ENCODE assay signal across 1 cellular context in genomic region chr13:99282264-99283231, GRCh38.
TF ChIP-seq lines count a peak whose summit lies in the region.

No MANE protein-coding gene starts in this region.

TF ChIP-seq in GM12878, 131 proteins besides CTCF, POLR2A, EP300 and RAD21 (continued from another document and continues in another):
- TF ChIP-seq CEBPZ (IDR thresholded peaks at IDR 0.05; ENCODE audit: low read depth, low read length) (no peak), ZSCAN29 (IDR thresholded peaks at IDR 0.05) (no peak), TCF7 (IDR thresholded peaks at IDR 0.05; ENCODE audit: borderline replicate concordance) (peak; percentile 75; the same call in 1 of the 2 replicates), USF1 (IDR thresholded peaks at IDR 0.05; ENCODE audit: borderline replicate concordance, extremely low read length, insufficient read depth, low read depth, low read length) (no peak), ZNF687 (IDR thresholded peaks at IDR 0.05) (no peak), REST (IDR thresholded peaks at IDR 0.05; ENCODE audit: low read depth, low read length) (no peak), RUNX3 (IDR thresholded peaks at IDR 0.05; ENCODE audit: low read length) (peak; percentile 81), KDM1A (IDR thresholded peaks at IDR 0.05; ENCODE audit: borderline replicate concordance) (no peak), ETV6 (conservative IDR thresholded peaks at IDR 0.05 in 1 of 2, IDR thresholded peaks at IDR 0.05 in 1 of 2; ENCODE audit: borderline replicate concordance in 1 of 2, low read depth in 1 of 2) (no peak; a peak in 1 of 4 replicates), YY1 (IDR thresholded peaks at IDR 0.05; ENCODE audit: low read depth, low read length) (no peak), CEBPB (IDR thresholded peaks at IDR 0.05; ENCODE audit: borderline replicate concordance in 1 of 2, low read depth in 2 of 2, low read length in 2 of 2) (0 out of 4 replicates have a peak, but pooled peaks of 1 of the 2 experiments have one; percentile 37), WRNIP1 (IDR thresholded peaks at IDR 0.05; ENCODE audit: borderline replicate concordance, low read depth, low read length) (no peak), MXI1 (IDR thresholded peaks at IDR 0.05; ENCODE audit: low read depth, low read length) (0 out of 2 replicates have a peak, but pooled peaks have one; percentile 5), NR2C1 (IDR thresholded peaks at IDR 0.05) (no peak), ZBTB33 (IDR thresholded peaks at IDR 0.05) (no peak), POLR2AphosphoS5 (IDR thresholded peaks at IDR 0.05; ENCODE audit: low read length) (no peak; the same call in 1 of the 2 replicates), SRF (IDR thresholded peaks at IDR 0.05; ENCODE audit: low read depth in 2 of 2, low read length in 2 of 2) (no peak), RBBP5 (conservative IDR thresholded peaks at IDR 0.05) (no peak), ATF2 (IDR thresholded peaks at IDR 0.05; ENCODE audit: low read length) (peak; percentile 92), MEF2A (IDR thresholded peaks at IDR 0.05; ENCODE audit: insufficient read depth, low read depth, low read length) (peak; percentile 95), ATF7 (IDR thresholded peaks at IDR 0.05; ENCODE audit: low read depth) (no peak; the same call in 1 of the 2 replicates), BCLAF1 (IDR thresholded peaks at IDR 0.05) (no peak), ZBTB4 (CRISPR knock-in tag; IDR thresholded peaks at IDR 0.05) (no peak), PML (IDR thresholded peaks at IDR 0.05; ENCODE audit: low read length) (peak; percentile 41; the same call in 1 of the 2 replicates), CREB1 (IDR thresholded peaks at IDR 0.05; ENCODE audit: low read depth) (peak; percentile 28; the same call in 1 of the 2 replicates), CBFB (IDR thresholded peaks at IDR 0.05; ENCODE audit: low read depth) (0 out of 2 replicates have a peak, but pooled peaks have one; percentile 14), SREBF1 (IDR thresholded peaks at IDR 0.05; ENCODE audit: low read length) (no peak), SMAD1 (IDR thresholded peaks at IDR 0.05; ENCODE audit: low read depth, partially characterized antibody) (no peak), SREBF2 (IDR thresholded peaks at IDR 0.05; ENCODE audit: low read length) (no peak), NFYA (IDR thresholded peaks at IDR 0.05; ENCODE audit: borderline replicate concordance, low read depth, low read length) (no peak), HDAC6 (IDR thresholded peaks at IDR 0.05; ENCODE audit: unreplicated experiment) (no peak)
